ENCODE assay signal across 19 cellular contexts in genomic region chr5:128196080-128196479, GRCh38.
"Had no signal": no experiment of that assay in that cellular context is flagged by ENCODE, and none has a peak within 500 bp of the region (broad histone marks: within the 10 kb centered on the region; RNA-seq: fewer than 3 reads in every experiment).

No MANE protein-coding gene starts in this region.

- H3K27ac ChIP-seq: prostate gland, transverse colon, upper lobe of right lung, uterus had no signal

- H3K4me1 ChIP-seq: prostate gland, upper lobe of right lung, uterus had no signal

- H3K4me3 ChIP-seq: dorsolateral prefrontal cortex, mucosa of descending colon, prostate gland, transverse colon, upper lobe of right lung, uterus had no signal

- H3K36me3 ChIP-seq: prostate gland, transverse colon, upper lobe of right lung, uterus had no signal

- DNase-seq: dorsolateral prefrontal cortex; effector CD4-positive, alpha-beta T cell; head of caudate nucleus; kidney; mucosa of descending colon; naive B cell; nephron progenitor cell; nucleus accumbens; right cardiac atrium; small intestine; stimulated activated CD4-positive, alpha-beta T cell treated with anti-CD3 and anti-CD28 coated beads, Interleukin-15, amount 100 ng/mL, for 24 hours; stimulated activated CD4-positive, alpha-beta T cell treated with anti-CD3 and anti-CD28 coated beads, Interleukin-2, amount 100 ng/mL, for 48 hours; stimulated activated naive B cell treated with anti-CD40 and anti-IgM and Interleukin-4, amounts not matched to agents 10 μg/mL and 1 μg/mL and 100 μg/mL, for 72 hours; transverse colon; upper lobe of right lung; uterus had no signal

- ATAC-seq: left lobe of liver; mucosa of descending colon; right cardiac atrium; stimulated activated naive B cell treated with anti-CD40 and anti-IgM and Interleukin-4, amounts not matched to agents 10 μg/mL and 1 μg/mL and 100 μg/mL, for 72 hours; upper lobe of right lung had no signal

- H3K9me3 ChIP-seq: mucosa of descending colon, prostate gland, transverse colon, upper lobe of right lung, uterus had no signal

- H3K27me3 ChIP-seq: dorsolateral prefrontal cortex, transverse colon, upper lobe of right lung, uterus had no signal

- FAIRE-seq: frontal cortex, kidney, small intestine had no signal
